ENCODE assay signal across 13 cellular contexts in the genomic region with DNA sequence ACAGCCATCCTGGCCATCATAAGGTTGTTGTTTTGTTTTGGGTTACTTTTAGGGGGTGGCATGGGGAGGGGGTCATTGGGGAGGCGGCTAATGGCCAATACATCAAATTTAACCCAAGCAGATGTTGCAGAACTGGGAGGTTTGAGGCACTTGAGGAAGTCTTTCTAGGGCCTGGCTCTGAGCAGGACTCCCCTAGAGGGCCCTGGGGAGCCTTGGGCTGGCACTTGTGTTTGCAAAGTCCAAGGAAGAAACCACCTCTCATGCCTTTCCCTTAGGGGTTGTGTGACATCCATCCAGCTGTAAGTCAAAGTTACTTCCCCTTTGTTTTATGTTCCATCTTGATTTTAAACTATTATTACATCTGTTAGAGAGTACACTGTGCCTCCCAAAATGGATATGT.
DNase-seq lines count a peak whose midpoint lies in the region; ATAC-seq and TF ChIP-seq lines count a peak whose summit lies in the region.
"Had no signal": no experiment of that assay in that cellular context is flagged by ENCODE, and none has a peak within 500 bp of the region (broad histone marks: within the 10 kb centered on the region; RNA-seq: fewer than 3 reads in every experiment).

No MANE protein-coding gene starts in this region.

- no peaks in the 10 kb centered on the region for H3K9me3 Mint-ChIP-seq in endodermal cell

- TF ChIP-seq CTCF in GM10266 (IDR thresholded peaks at IDR 0.05; ENCODE audit: control insufficient read depth, insufficient read depth, low read depth, missing control alignments): peak; percentile 18
- peak; percentile 29 for TF ChIP-seq CTCF in endodermal cell (conservative IDR thresholded peaks at IDR 0.05)

- H3K9ac ChIP-seq in BLaER1 treated with 17β-estradiol and CSF1 and Interleukin-3, amounts not matched to agents 10 nM and 100 nM: peak overlapping the region in 2 of 11 experiments; percentile 40 to 62; a peak in 4 of 22 replicates
- H3K9ac ChIP-seq in endodermal cell (ENCODE audit: extremely low read depth, low read length, poor library complexity, severe bottlenecking): no peak overlapping the region

- no peak for DNase-seq in GM10266 (ENCODE audit: extremely low spot score)
- no peak for DNase-seq in T-helper 17 cell
- no peak for DNase-seq in endodermal cell
- DNase-seq in occipital lobe (lab: John Stamatoyannopoulos, UW): no peak
- DNase-seq in amygdala (lab: John Stamatoyannopoulos, UW): no peak
- DNase-seq: activated CD4-positive, alpha-beta T cell treated with anti-CD3 and anti-CD28 coated beads, Interleukin-2, amount 50 U/mL, for 48 hours; left colon; NCI-H510A had no signal

- H3K27me3 ChIP-seq in BLaER1 treated with 17β-estradiol and CSF1 and Interleukin-3, amounts not matched to agents 10 nM and 100 nM: peaks cover 0 to 10% (median 0%) of the 10 kb centered on the region in 11 experiments; a peak in 3 of 22 replicates
- no peaks in the 10 kb centered on the region for H3K27me3 ChIP-seq in endodermal cell (ENCODE audit: control insufficient read depth, insufficient read depth, low read length, poor library complexity, severe bottlenecking)
- H3K27me3 ChIP-seq: hepatocyte had no signal

- peak overlapping the region in 7 of 11 experiments; percentile 8 to 71 (median 66); a peak in 10 of 22 replicates for H3K27ac ChIP-seq in BLaER1 treated with 17β-estradiol and CSF1 and Interleukin-3, amounts not matched to agents 10 nM and 100 nM
- H3K27ac ChIP-seq in endodermal cell (ENCODE audit: low read depth, low read length): no peak overlapping the region
- H3K27ac ChIP-seq: hepatocyte had no signal

- peak overlapping the region; percentile 100 for H3K27ac Mint-ChIP-seq in T-helper 17 cell
- H3K27ac Mint-ChIP-seq in endodermal cell: no peak overlapping the region

- H3K36me3 Mint-ChIP-seq in T-helper 17 cell (ENCODE audit: low read depth) (peaks cover 2% of the 10 kb centered on the region), endodermal cell (ENCODE audit: low read depth) (no peaks in the 10 kb centered on the region)

- H3K4me3 Mint-ChIP-seq in T-helper 17 cell: peak overlapping the region; percentile 72
- no peak overlapping the region for H3K4me3 Mint-ChIP-seq in endodermal cell

- H3K4me1 ChIP-seq in BLaER1 treated with 17β-estradiol and CSF1 and Interleukin-3, amounts not matched to agents 10 nM and 100 nM: peaks cover 29 to 100% (median 89%) of the 10 kb centered on the region in 10 experiments
- H3K4me1 ChIP-seq in endodermal cell (ENCODE audit: control insufficient read depth, insufficient read depth, low read length): no peaks in the 10 kb centered on the region

- peaks cover 7 to 16% (median 12%) of the 10 kb centered on the region in 11 experiments for H3K9me3 ChIP-seq in BLaER1 treated with 17β-estradiol and CSF1 and Interleukin-3, amounts not matched to agents 10 nM and 100 nM (replicated peaks in 1 of 11)
- H3K9me3 ChIP-seq in T-helper 17 cell (ENCODE audit: control insufficient read depth, low read length, poor library complexity, severe bottlenecking) (no peaks in the 10 kb centered on the region), endodermal cell (ENCODE audit: control insufficient read depth, low read length) (no peaks in the 10 kb centered on the region)

- H4K20me1 ChIP-seq in BLaER1 treated with 17β-estradiol and CSF1 and Interleukin-3, amounts not matched to agents 10 nM and 100 nM: no peaks in the 10 kb centered on the region

- WGBS in endodermal cell (ENCODE audit: insufficient coverage in 1 of 2, insufficient read length in 1 of 2), 2 experiments: 80 to 91% methylated on average over 1 of the region's 1 CpG

- H3K4me1 Mint-ChIP-seq in T-helper 17 cell (peaks cover 73% of the 10 kb centered on the region), endodermal cell (no peaks in the 10 kb centered on the region)

- H3K27me3 Mint-ChIP-seq in T-helper 17 cell (no peaks in the 10 kb centered on the region), endodermal cell (ENCODE audit: insufficient read depth) (no peaks in the 10 kb centered on the region)

- H3K36me3 ChIP-seq in BLaER1 treated with 17β-estradiol and CSF1 and Interleukin-3, amounts not matched to agents 10 nM and 100 nM: no peaks in the 10 kb centered on the region
- no peaks in the 10 kb centered on the region for H3K36me3 ChIP-seq in endodermal cell (ENCODE audit: control insufficient read depth, insufficient read depth, low read length)

- ATAC-seq in T-helper 17 cell: no peak
- ATAC-seq in GM18909 (IDR thresholded peaks at IDR 0.05; ENCODE audit: poor library complexity, unreplicated experiment): no peak
- no peak for ATAC-seq in GM19328 (IDR thresholded peaks at IDR 0.05; ENCODE audit: unreplicated experiment)
- ATAC-seq: Panc1 had no signal

- no peak overlapping the region for H3K4me3 ChIP-seq in BLaER1 treated with 17β-estradiol and CSF1 and Interleukin-3, amounts not matched to agents 10 nM and 100 nM
- no peak overlapping the region for H3K4me3 ChIP-seq in endodermal cell (ENCODE audit: low read length)
- H3K4me3 ChIP-seq: hepatocyte had no signal

- H3K4me2 ChIP-seq in BLaER1 treated with 17β-estradiol and CSF1 and Interleukin-3, amounts not matched to agents 10 nM and 100 nM: peak overlapping the region; percentile 17 to 98 (median 71); a peak in 20 of 22 replicates
- H3K4me2 ChIP-seq: hepatocyte had no signal
